1 cellular context compared by ENCODE assay signal in genomic region chr4:75939890-75940691, GRCh38.
TF ChIP-seq lines count a peak whose summit lies in the region.

No MANE protein-coding gene starts in this region.

TF ChIP-seq in HepG2, 621 proteins besides CTCF, POLR2A, EP300 and RAD21 (continued from another document):
- TF ChIP-seq ZFX (CRISPR knock-in tag; IDR thresholded peaks at IDR 0.05; ENCODE audit: low read depth) (peak; percentile 28; the same call in 1 of the 2 replicates), RXRA (CRISPR knock-in tag; IDR thresholded peaks at IDR 0.05) (0 out of 2 replicates have a peak, but pooled peaks have one; percentile 42), ZGPAT (CRISPR knock-in tag; IDR thresholded peaks at IDR 0.05) (0 out of 2 replicates have a peak, but pooled peaks have one; percentile 8), ZNF629 (CRISPR knock-in tag; conservative IDR thresholded peaks at IDR 0.05) (no peak), ZNF788 (CRISPR knock-in tag; IDR thresholded peaks at IDR 0.05; ENCODE audit: borderline replicate concordance) (peak; percentile 76), CBFB (CRISPR knock-in tag; IDR thresholded peaks at IDR 0.05) (no peak), CBX2 (IDR thresholded peaks at IDR 0.05; ENCODE audit: low read depth, low read length) (no peak), CBX2 (CRISPR knock-in tag; IDR thresholded peaks at IDR 0.05; ENCODE audit: low read depth) (no peak)
TF ChIP-seq in HepG2: peak in this region for 51.
